2 cellular contexts compared by ENCODE assay signal in genomic region chr1:14939527-14940284, GRCh38.
A peak's percentile ranks its signal among the peaks of the same experiment; 100 is the strongest.
TF ChIP-seq lines count a peak whose summit lies in the region.

No MANE protein-coding gene starts in this region.

TF ChIP-seq in HEK293, 187 proteins besides CTCF, POLR2A, EP300 and RAD21 (continued from another document):
- no peak for TF ChIP-seq ATF2 (tag by site-specific recombination; IDR thresholded peaks at IDR 0.05; ENCODE audit: low read depth)
TF ChIP-seq in HEK293: peak in this region for 3.

TF ChIP-seq in K562, 482 proteins besides CTCF, POLR2A, EP300 and RAD21 (continued from another document):
- TF ChIP-seq USF1 (CRISPR knock-in tag; IDR thresholded peaks at IDR 0.05) (peak; percentile 85), MEF2D (tag; conservative IDR thresholded peaks at IDR 0.05; ENCODE audit: low read depth) (no peak), HDGF (IDR thresholded peaks at IDR 0.05) (0 out of 2 replicates have a peak, but pooled peaks have one; percentile 28), NONO (IDR thresholded peaks at IDR 0.05; ENCODE audit: low read depth in 2 of 2, low read length in 1 of 2) (no peak), NRF1 (conservative IDR thresholded peaks at IDR 0.05 in 1 of 2, IDR thresholded peaks at IDR 0.05 in 1 of 2) (no peak), PHF20 (IDR thresholded peaks at IDR 0.05; ENCODE audit: partially characterized antibody) (peak; percentile 19), MEIS2 (IDR thresholded peaks at IDR 0.05; ENCODE audit: partially characterized antibody) (no peak), ZNF354B (CRISPR knock-in tag; IDR thresholded peaks at IDR 0.05) (no peak), FOXK1 (CRISPR knock-in tag; IDR thresholded peaks at IDR 0.05; ENCODE audit: borderline replicate concordance) (no peak), ZNF124 (CRISPR knock-in tag; IDR thresholded peaks at IDR 0.05) (no peak), TBP (optimal IDR thresholded peaks at IDR 0.05; ENCODE audit: low read depth, low read length) (no peak), EGR1 (conservative IDR thresholded peaks at IDR 0.05) (peak; percentile 81), PYGO2 (tag; IDR thresholded peaks at IDR 0.05) (0 out of 2 replicates have a peak, but pooled peaks have one; percentile 13), PRDM10 (IDR thresholded peaks at IDR 0.05; ENCODE audit: partially characterized antibody) (peak; percentile 71), TFAP4 (CRISPR knock-in tag; IDR thresholded peaks at IDR 0.05; ENCODE audit: borderline replicate concordance) (peak; percentile 58; the same call in 1 of the 2 replicates), ZNF589 (CRISPR knock-in tag; IDR thresholded peaks at IDR 0.05; ENCODE audit: low read depth) (peak; percentile 58; the same call in 1 of the 2 replicates), TFE3 (CRISPR knock-in tag; IDR thresholded peaks at IDR 0.05) (peak; percentile 30; the same call in 1 of the 2 replicates), ARID3A (IDR thresholded peaks at IDR 0.05; ENCODE audit: borderline replicate concordance, low read depth, low read length) (no peak), FOXJ2 (tag; IDR thresholded peaks at IDR 0.05) (peak; percentile 54; the same call in 1 of the 2 replicates), FOSL1 (tag; conservative IDR thresholded peaks at IDR 0.05) (peak; percentile 44; the same call in 1 of the 2 replicates), JUND (IDR thresholded peaks at IDR 0.05; ENCODE audit: borderline replicate concordance, low read depth, low read length) (0 out of 2 replicates have a peak, but pooled peaks have one; percentile 3), JUND (tag; IDR thresholded peaks at IDR 0.05; ENCODE audit: borderline replicate concordance, low read depth, low read length) (no peak), FOXK2 (conservative IDR thresholded peaks at IDR 0.05 in 1 of 2, IDR thresholded peaks at IDR 0.05 in 1 of 2; ENCODE audit: low read depth in 2 of 2) (0 out of 4 replicates have a peak, but pooled peaks of 1 of the 2 experiments have one; percentile 28), CBFA2T2 (conservative IDR thresholded peaks at IDR 0.05) (peak; percentile 63), CREB3 (tag; conservative IDR thresholded peaks at IDR 0.05; ENCODE audit: low read depth) (no peak), RFX1 (IDR thresholded peaks at IDR 0.05) (no peak)
